Comparison of ENCODE assay signal across 2 cellular contexts in the genomic region with DNA sequence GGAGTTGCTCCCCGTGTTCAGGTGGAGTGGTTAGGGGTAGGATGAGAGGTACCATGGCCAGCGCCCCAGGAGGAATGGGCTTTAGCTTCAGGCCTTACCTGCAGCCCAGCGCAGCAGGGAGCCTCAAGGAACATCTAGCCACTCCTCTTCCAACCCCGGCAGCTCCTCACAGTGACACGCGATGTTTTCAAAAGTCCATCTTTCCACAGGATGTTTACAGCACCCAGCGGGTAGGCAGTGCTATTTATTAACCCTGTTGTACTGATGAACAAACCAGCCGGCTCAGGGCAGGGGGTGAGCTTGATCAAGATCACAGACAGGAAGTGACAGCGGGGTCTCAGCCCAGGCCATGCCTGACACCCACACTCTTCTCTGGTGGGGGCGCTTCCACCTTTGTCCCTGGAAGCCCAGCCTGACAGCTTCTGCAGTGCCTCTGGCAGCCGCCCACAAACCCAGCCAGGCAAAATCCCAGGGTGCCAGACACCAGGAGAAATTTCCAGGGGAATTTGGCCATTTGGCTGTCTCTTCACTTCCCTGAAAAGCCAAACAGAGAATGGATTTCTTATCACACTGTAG.
A peak's percentile ranks its signal among the peaks of the same experiment; 100 is the strongest.
TF ChIP-seq lines count a peak whose summit lies in the region.

No MANE protein-coding gene starts in this region.

TF ChIP-seq in GM12878, 131 proteins besides CTCF, POLR2A, EP300 and RAD21:
- TF ChIP-seq, protein P1, sequence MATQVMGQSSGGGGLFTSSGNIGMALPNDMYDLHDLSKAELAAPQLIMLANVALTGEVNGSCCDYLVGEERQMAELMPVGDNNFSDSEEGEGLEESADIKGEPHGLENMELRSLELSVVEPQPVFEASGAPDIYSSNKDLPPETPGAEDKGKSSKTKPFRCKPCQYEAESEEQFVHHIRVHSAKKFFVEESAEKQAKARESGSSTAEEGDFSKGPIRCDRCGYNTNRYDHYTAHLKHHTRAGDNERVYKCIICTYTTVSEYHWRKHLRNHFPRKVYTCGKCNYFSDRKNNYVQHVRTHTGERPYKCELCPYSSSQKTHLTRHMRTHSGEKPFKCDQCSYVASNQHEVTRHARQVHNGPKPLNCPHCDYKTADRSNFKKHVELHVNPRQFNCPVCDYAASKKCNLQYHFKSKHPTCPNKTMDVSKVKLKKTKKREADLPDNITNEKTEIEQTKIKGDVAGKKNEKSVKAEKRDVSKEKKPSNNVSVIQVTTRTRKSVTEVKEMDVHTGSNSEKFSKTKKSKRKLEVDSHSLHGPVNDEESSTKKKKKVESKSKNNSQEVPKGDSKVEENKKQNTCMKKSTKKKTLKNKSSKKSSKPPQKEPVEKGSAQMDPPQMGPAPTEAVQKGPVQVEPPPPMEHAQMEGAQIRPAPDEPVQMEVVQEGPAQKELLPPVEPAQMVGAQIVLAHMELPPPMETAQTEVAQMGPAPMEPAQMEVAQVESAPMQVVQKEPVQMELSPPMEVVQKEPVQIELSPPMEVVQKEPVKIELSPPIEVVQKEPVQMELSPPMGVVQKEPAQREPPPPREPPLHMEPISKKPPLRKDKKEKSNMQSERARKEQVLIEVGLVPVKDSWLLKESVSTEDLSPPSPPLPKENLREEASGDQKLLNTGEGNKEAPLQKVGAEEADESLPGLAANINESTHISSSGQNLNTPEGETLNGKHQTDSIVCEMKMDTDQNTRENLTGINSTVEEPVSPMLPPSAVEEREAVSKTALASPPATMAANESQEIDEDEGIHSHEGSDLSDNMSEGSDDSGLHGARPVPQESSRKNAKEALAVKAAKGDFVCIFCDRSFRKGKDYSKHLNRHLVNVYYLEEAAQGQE (IDR thresholded peaks at IDR 0.05; ENCODE audit: low read depth, low read length), result peak; percentile 66; the same call in 1 of the 2 replicates
- TF ChIP-seq CHD4 (IDR thresholded peaks at IDR 0.05) (no peak), MTA2 (IDR thresholded peaks at IDR 0.05; ENCODE audit: low read depth) (no peak), SMAD1 (IDR thresholded peaks at IDR 0.05; ENCODE audit: low read depth, partially characterized antibody) (no peak)

TF ChIP-seq in HepG2, 621 proteins besides CTCF, POLR2A, EP300 and RAD21 (continues in another document):
- TF ChIP-seq, protein P2, sequence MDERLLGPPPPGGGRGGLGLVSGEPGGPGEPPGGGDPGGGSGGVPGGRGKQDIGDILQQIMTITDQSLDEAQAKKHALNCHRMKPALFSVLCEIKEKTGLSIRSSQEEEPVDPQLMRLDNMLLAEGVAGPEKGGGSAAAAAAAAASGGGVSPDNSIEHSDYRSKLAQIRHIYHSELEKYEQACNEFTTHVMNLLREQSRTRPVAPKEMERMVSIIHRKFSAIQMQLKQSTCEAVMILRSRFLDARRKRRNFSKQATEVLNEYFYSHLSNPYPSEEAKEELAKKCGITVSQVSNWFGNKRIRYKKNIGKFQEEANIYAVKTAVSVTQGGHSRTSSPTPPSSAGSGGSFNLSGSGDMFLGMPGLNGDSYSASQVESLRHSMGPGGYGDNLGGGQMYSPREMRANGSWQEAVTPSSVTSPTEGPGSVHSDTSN (CRISPR knock-in tag; IDR thresholded peaks at IDR 0.05), result no peak
- no peak for TF ChIP-seq SMARCE1 (IDR thresholded peaks at IDR 0.05; ENCODE audit: borderline replicate concordance)
- no peak for TF ChIP-seq DNMT3B (CRISPR knock-in tag; conservative IDR thresholded peaks at IDR 0.05)
- TF ChIP-seq ZNF263 (CRISPR knock-in tag; IDR thresholded peaks at IDR 0.05), result 0 out of 2 replicates have a peak, but pooled peaks have one; percentile 28
- no peak for TF ChIP-seq SIX1 (CRISPR knock-in tag; IDR thresholded peaks at IDR 0.05; ENCODE audit: borderline replicate concordance)
- TF ChIP-seq DPF2 (CRISPR knock-in tag; IDR thresholded peaks at IDR 0.05; ENCODE audit: borderline replicate concordance, low read depth), result 0 out of 2 replicates have a peak, but pooled peaks have one; percentile 18
- no peak for TF ChIP-seq FOXJ3 (CRISPR knock-in tag; IDR thresholded peaks at IDR 0.05; ENCODE audit: borderline replicate concordance)
- no peak for TF ChIP-seq KMT2B (CRISPR knock-in tag; IDR thresholded peaks at IDR 0.05)
- peak; percentile 34; the same call in 1 of the 2 replicates for TF ChIP-seq SAP130 (CRISPR knock-in tag; IDR thresholded peaks at IDR 0.05; ENCODE audit: low read depth)
- TF ChIP-seq, protein P3, sequence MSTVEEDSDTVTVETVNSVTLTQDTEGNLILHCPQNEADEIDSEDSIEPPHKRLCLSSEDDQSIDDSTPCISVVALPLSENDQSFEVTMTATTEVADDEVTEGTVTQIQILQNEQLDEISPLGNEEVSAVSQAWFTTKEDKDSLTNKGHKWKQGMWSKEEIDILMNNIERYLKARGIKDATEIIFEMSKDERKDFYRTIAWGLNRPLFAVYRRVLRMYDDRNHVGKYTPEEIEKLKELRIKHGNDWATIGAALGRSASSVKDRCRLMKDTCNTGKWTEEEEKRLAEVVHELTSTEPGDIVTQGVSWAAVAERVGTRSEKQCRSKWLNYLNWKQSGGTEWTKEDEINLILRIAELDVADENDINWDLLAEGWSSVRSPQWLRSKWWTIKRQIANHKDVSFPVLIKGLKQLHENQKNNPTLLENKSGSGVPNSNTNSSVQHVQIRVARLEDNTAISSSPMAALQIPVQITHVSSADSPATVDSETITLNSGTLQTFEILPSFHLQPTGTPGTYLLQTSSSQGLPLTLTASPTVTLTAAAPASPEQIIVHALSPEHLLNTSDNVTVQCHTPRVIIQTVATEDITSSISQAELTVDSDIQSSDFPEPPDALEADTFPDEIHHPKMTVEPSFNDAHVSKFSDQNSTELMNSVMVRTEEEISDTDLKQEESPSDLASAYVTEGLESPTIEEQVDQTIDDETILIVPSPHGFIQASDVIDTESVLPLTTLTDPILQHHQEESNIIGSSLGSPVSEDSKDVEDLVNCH (CRISPR knock-in tag; IDR thresholded peaks at IDR 0.05), result no peak
- TF ChIP-seq YY1 (IDR thresholded peaks at IDR 0.05; ENCODE audit: insufficient read depth, insufficient replicate concordance, low read depth, low read length), result no peak
- TF ChIP-seq MYC (CRISPR knock-in tag; IDR thresholded peaks at IDR 0.05; ENCODE audit: borderline replicate concordance), result 0 out of 2 replicates have a peak, but pooled peaks have one; percentile 19
- TF ChIP-seq SOX5 (CRISPR knock-in tag; IDR thresholded peaks at IDR 0.05; ENCODE audit: borderline replicate concordance), result peak; percentile 41
- peak; percentile 63; the same call in 1 of the 2 replicates for TF ChIP-seq ETV5 (CRISPR knock-in tag; IDR thresholded peaks at IDR 0.05; ENCODE audit: borderline replicate concordance)
- TF ChIP-seq HOXA9 (CRISPR knock-in tag; IDR thresholded peaks at IDR 0.05; ENCODE audit: borderline replicate concordance), result no peak
- TF ChIP-seq ZNF674 (CRISPR knock-in tag; IDR thresholded peaks at IDR 0.05; ENCODE audit: low read depth), result no peak
- TF ChIP-seq, protein P1 (IDR thresholded peaks at IDR 0.05; ENCODE audit: borderline replicate concordance in 1 of 2, low read depth in 1 of 2, low read length in 2 of 2), result peak; percentile 67 to 92
- TF ChIP-seq ZNF616 (CRISPR knock-in tag; IDR thresholded peaks at IDR 0.05; ENCODE audit: low read depth), result no peak
- TF ChIP-seq, protein P4, sequence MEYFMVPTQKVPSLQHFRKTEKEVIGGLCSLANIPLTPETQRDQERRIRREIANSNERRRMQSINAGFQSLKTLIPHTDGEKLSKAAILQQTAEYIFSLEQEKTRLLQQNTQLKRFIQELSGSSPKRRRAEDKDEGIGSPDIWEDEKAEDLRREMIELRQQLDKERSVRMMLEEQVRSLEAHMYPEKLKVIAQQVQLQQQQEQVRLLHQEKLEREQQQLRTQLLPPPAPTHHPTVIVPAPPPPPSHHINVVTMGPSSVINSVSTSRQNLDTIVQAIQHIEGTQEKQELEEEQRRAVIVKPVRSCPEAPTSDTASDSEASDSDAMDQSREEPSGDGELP (IDR thresholded peaks at IDR 0.05; ENCODE audit: borderline replicate concordance, low read depth), result 0 out of 2 replicates have a peak, but pooled peaks have one; percentile 32
- TF ChIP-seq PAX8 (CRISPR knock-in tag; IDR thresholded peaks at IDR 0.05; ENCODE audit: borderline replicate concordance), result no peak
- TF ChIP-seq, protein P5, sequence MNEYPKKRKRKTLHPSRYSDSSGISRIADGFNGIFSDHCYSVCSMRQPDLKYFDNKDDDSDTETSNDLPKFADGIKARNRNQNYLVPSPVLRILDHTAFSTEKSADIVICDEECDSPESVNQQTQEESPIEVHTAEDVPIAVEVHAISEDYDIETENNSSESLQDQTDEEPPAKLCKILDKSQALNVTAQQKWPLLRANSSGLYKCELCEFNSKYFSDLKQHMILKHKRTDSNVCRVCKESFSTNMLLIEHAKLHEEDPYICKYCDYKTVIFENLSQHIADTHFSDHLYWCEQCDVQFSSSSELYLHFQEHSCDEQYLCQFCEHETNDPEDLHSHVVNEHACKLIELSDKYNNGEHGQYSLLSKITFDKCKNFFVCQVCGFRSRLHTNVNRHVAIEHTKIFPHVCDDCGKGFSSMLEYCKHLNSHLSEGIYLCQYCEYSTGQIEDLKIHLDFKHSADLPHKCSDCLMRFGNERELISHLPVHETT (CRISPR knock-in tag; conservative IDR thresholded peaks at IDR 0.05), result no peak
- TF ChIP-seq ZNF160 (CRISPR knock-in tag; IDR thresholded peaks at IDR 0.05), result no peak
- TF ChIP-seq, protein P6, sequence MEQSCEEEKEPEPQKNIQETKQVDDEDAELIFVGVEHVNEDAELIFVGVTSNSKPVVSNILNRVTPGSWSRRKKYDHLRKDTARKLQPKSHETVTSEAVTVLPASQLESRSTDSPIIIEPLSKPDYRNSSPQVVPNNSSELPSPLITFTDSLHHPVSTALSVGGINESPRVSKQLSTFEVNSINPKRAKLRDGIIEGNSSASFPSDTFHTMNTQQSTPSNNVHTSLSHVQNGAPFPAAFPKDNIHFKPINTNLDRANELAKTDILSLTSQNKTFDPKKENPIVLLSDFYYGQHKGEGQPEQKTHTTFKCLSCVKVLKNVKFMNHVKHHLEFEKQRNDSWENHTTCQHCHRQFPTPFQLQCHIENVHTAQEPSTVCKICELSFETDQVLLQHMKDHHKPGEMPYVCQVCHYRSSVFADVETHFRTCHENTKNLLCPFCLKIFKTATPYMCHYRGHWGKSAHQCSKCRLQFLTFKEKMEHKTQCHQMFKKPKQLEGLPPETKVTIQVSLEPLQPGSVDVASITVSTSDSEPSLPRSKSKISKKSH (CRISPR knock-in tag; IDR thresholded peaks at IDR 0.05; ENCODE audit: borderline replicate concordance), result no peak
- peak; percentile 43; the same call in 1 of the 2 replicates for TF ChIP-seq FOXK1 (CRISPR knock-in tag; IDR thresholded peaks at IDR 0.05; ENCODE audit: borderline replicate concordance, low read depth)
- TF ChIP-seq BORCS8-MEF2B (CRISPR knock-in tag; IDR thresholded peaks at IDR 0.05), result no peak
- peak; percentile 71; the same call in 1 of the 2 replicates for TF ChIP-seq ZBTB7A (CRISPR knock-in tag; IDR thresholded peaks at IDR 0.05)
- TF ChIP-seq PCBP1 (IDR thresholded peaks at IDR 0.05; ENCODE audit: borderline replicate concordance, low read depth, low read length), result no peak
- no peak for TF ChIP-seq FOXK2 (IDR thresholded peaks at IDR 0.05)
- TF ChIP-seq TBX2 (CRISPR knock-in tag; IDR thresholded peaks at IDR 0.05; ENCODE audit: borderline replicate concordance), result 0 out of 2 replicates have a peak, but pooled peaks have one; percentile 11
- TF ChIP-seq HNRNPL (IDR thresholded peaks at IDR 0.05; ENCODE audit: low read depth, low read length), result no peak
- TF ChIP-seq MIER2 (CRISPR knock-in tag; IDR thresholded peaks at IDR 0.05), result peak; percentile 92
